In genomic region chr10:14603539-14604102, GRCh38 we compare ENCODE assay signal across 8 cellular contexts.
A peak's percentile ranks its signal among the peaks of the same experiment; 100 is the strongest.
DNase-seq lines count a peak whose midpoint lies in the region; ATAC-seq and TF ChIP-seq lines count a peak whose summit lies in the region.

No MANE protein-coding gene starts in this region.

- no peaks in the 10 kb centered on the region for H3K9me3 ChIP-seq in esophagus (ENCODE audit: control insufficient read depth in 2 of 2, insufficient read depth in 1 of 2, low read depth in 1 of 2, low read length in 1 of 2)

- intact Hi-C loops in posterior vena cava (cut with DNase I), result no loop called here

- H3K4me1 ChIP-seq in esophagus (ENCODE audit: control insufficient read depth in 2 of 2, insufficient read depth in 2 of 2, low read length in 1 of 2), result peaks cover 0 to 3% of the 10 kb centered on the region in 2 donors

- 0% methylated on average over 14 to 58 of the region's 58 CpGs for WGBS in esophagus, 2 donors

- H3K27me3 Mint-ChIP-seq in T-helper 1 cell treated with Interleukin-12 subunit alpha and Interleukin-12 subunit beta and Interleukin-4 antibody, amounts not matched to agents 30 μg/mL and 1 μg/mL, for 36 hours (ENCODE audit: low read depth), result no peaks in the 10 kb centered on the region
- H3K27me3 Mint-ChIP-seq in nephron progenitor cell (ENCODE audit: low read depth, poor library complexity), result peaks cover 19% of the 10 kb centered on the region

- H3K9me3 Mint-ChIP-seq in T-helper 1 cell treated with Interleukin-12 subunit alpha and Interleukin-12 subunit beta and Interleukin-4 antibody, amounts not matched to agents 30 μg/mL and 1 μg/mL, for 36 hours, result peaks cover 7% of the 10 kb centered on the region
- no peaks in the 10 kb centered on the region for H3K9me3 Mint-ChIP-seq in nephron progenitor cell

- peak overlapping the region; percentile 100 for H3K4me3 Mint-ChIP-seq in T-helper 1 cell treated with Interleukin-12 subunit alpha and Interleukin-12 subunit beta and Interleukin-4 antibody, amounts not matched to agents 30 μg/mL and 1 μg/mL, for 36 hours
- H3K4me3 Mint-ChIP-seq in nephron progenitor cell, result peak overlapping the region; percentile 97

- H3K27ac Mint-ChIP-seq in T-helper 1 cell treated with Interleukin-12 subunit alpha and Interleukin-12 subunit beta and Interleukin-4 antibody, amounts not matched to agents 30 μg/mL and 1 μg/mL, for 36 hours, result peak overlapping the region; percentile 97
- peak overlapping the region; percentile 52 for H3K27ac Mint-ChIP-seq in nephron progenitor cell

- peak; percentile 15 for ATAC-seq in HG03039 (IDR thresholded peaks at IDR 0.05; ENCODE audit: unreplicated experiment)

- peaks cover 0 to 3% of the 10 kb centered on the region in 2 donors for H3K36me3 ChIP-seq in esophagus (ENCODE audit: control insufficient read depth in 2 of 2, insufficient read depth in 2 of 2, low read length in 1 of 2)

- TF ChIP-seq CTCF in nephron progenitor cell (IDR thresholded peaks at IDR 0.05), result no peak

- DNase-seq in activated gamma-delta T cell (lab: John Stamatoyannopoulos, UW), result peak; percentile 34
- DNase-seq in activated gamma-delta T cell treated with Interleukin-2 at 50 U/mL for 16 hours, result no peak
- peak; percentile 43 for DNase-seq in nephron progenitor cell
- DNase-seq in T-helper 9 cell, result no peak
- DNase-seq in posterior vena cava (ENCODE audit: low spot score), result no peak

- H3K36me3 Mint-ChIP-seq in T-helper 1 cell treated with Interleukin-12 subunit alpha and Interleukin-12 subunit beta and Interleukin-4 antibody, amounts not matched to agents 30 μg/mL and 1 μg/mL, for 36 hours (ENCODE audit: low read depth), result peaks cover 50% of the 10 kb centered on the region
- H3K36me3 Mint-ChIP-seq in nephron progenitor cell (ENCODE audit: low read depth), result peaks cover 23% of the 10 kb centered on the region

- no peaks in the 10 kb centered on the region for H3K27me3 ChIP-seq in esophagus (ENCODE audit: control insufficient read depth in 1 of 2, insufficient read depth in 2 of 2, low read length in 2 of 2)

- peaks cover 64% of the 10 kb centered on the region for H3K4me1 Mint-ChIP-seq in T-helper 1 cell treated with Interleukin-12 subunit alpha and Interleukin-12 subunit beta and Interleukin-4 antibody, amounts not matched to agents 30 μg/mL and 1 μg/mL, for 36 hours (ENCODE audit: low read depth)
- H3K4me1 Mint-ChIP-seq in nephron progenitor cell, result peaks cover 40% of the 10 kb centered on the region

- H3K27ac ChIP-seq in esophagus (ENCODE audit: low read depth in 2 of 2, low read length in 1 of 2), result peak overlapping the region; percentile 8 to 76

- peak overlapping the region; percentile 52 to 63 for H3K4me3 ChIP-seq in esophagus (ENCODE audit: low read depth in 1 of 2, low read length in 2 of 2)

Comparison
In these comparisons a context has a peak if more than half of its experiments do, and no peak if none do; other contexts are left out.
1. DNase-seq: peak in activated gamma-delta T cell (single experiment) and nephron progenitor cell (single experiment); none in activated gamma-delta T cell treated with Interleukin-2 at 50 U/mL for 16 hours (single experiment), T-helper 9 cell (single experiment) and posterior vena cava (single experiment).